ENCODE assay signal across 12 cellular contexts in the genomic region with DNA sequence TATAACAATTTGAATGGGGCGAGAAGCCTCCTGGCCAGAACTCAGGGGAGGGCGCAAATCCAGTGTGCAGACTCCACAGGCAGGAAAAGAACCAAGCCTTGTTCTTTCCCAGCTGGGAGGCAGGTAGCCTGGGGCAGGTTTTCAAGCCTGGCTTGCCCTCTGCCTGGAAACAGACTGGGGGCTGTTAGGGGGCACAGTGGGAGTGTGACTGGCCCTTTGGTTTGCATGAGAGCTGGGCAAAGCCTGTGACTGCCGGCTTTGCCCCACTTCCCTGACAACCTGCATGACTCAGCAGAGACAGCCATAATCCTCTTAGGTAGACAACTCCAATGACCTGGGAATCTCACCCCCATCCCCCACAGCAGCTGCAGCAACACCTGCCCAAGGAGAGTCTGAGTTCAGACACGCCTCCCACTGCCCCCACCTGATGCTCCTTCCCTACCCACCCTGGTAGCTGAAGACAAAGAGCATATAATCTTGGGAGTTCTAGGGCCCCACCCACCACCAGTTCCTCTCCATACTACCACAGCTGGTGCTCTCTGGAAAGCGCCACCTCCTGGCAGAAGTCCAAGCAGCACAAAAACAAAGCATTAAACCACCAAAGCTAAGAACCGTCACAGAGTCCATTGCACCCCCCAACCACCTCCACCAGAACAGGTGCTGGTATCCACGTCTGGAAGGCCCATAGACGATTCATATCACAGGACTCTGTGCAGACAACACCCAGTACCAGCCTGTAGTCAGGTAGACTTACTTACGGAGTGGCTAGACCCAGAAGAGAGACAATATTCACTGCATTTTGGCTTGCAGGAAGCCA.
DNase-seq lines count a peak whose midpoint lies in the region; ATAC-seq and TF ChIP-seq lines count a peak whose summit lies in the region.
"Had no signal": no experiment of that assay in that cellular context is flagged by ENCODE, and none has a peak within 500 bp of the region (broad histone marks: within the 10 kb centered on the region; RNA-seq: fewer than 3 reads in every experiment).

No MANE protein-coding gene starts in this region.

- TF ChIP-seq CTCF in GM12873 (IDR thresholded peaks at IDR 0.05; ENCODE audit: insufficient read depth, low read depth, low read length, missing control alignments) (peak; percentile 46), chondrocyte (IDR thresholded peaks at IDR 0.05) (peak; percentile 16), stomach (IDR thresholded peaks at IDR 0.05) (no peak)

- intact Hi-C loops in stomach (cut with DNase I; ENCODE audit: low total_unique reads), result no loop called here

- 69 to 80% (median 73%) methylated on average over 8 to 9 of the region's 9 CpGs for WGBS in stomach, 5 donors

- DNase-seq in ACHN (peak; percentile 29), NCI-H2171 (lab: John Stamatoyannopoulos, UW) (peak; percentile 77), chondrocyte (ENCODE audit: low spot score) (no peak), GM19240 (ENCODE audit: insufficient read length, low spot score) (no peak), stomach (no peak)
- no peak for DNase-seq in stimulated activated naive CD4-positive, alpha-beta T cell (lab: John Stamatoyannopoulos, UW)
- DNase-seq: activated naive CD4-positive, alpha-beta T cell treated with anti-CD3 and anti-CD28 coated beads, Interleukin-2, amount 10 ng/mL, durations not matched to agents 7 days and 5 days; NCI-H1694 treated with DMSO at 0.1 percent for 48 hours; posterior cingulate gyrus had no signal

- H3K36me3 Mint-ChIP-seq in chondrocyte (ENCODE audit: low read depth), result peaks cover 2% of the 10 kb centered on the region
- H3K36me3 Mint-ChIP-seq: activated naive CD4-positive, alpha-beta T cell treated with anti-CD3 and anti-CD28 coated beads, Interleukin-2, amount 10 ng/mL, durations not matched to agents 7 days and 5 days; CD14-positive monocyte had no signal

- no peak overlapping the region for H3K27ac Mint-ChIP-seq in chondrocyte (ENCODE audit: unreplicated experiment)
- H3K27ac Mint-ChIP-seq: activated naive CD4-positive, alpha-beta T cell treated with anti-CD3 and anti-CD28 coated beads, Interleukin-2, amount 10 ng/mL, durations not matched to agents 7 days and 5 days had no signal

- H3K4me1 Mint-ChIP-seq in chondrocyte (ENCODE audit: low read depth), result no peaks in the 10 kb centered on the region
- H3K4me1 Mint-ChIP-seq: CD14-positive monocyte had no signal

- peaks cover 25% of the 10 kb centered on the region for H3K9me3 Mint-ChIP-seq in chondrocyte (ENCODE audit: low read depth)
- H3K9me3 Mint-ChIP-seq: activated naive CD4-positive, alpha-beta T cell treated with anti-CD3 and anti-CD28 coated beads, Interleukin-2, amount 10 ng/mL, durations not matched to agents 7 days and 5 days had no signal

- H3K27me3 ChIP-seq in stomach, result no peaks in the 10 kb centered on the region

- ATAC-seq in GM18498 (IDR thresholded peaks at IDR 0.05; ENCODE audit: unreplicated experiment), result no peak

- no peak overlapping the region for H3K4me3 ChIP-seq in stomach

- H3K27ac ChIP-seq in stomach, result no peak overlapping the region

- no peaks in the 10 kb centered on the region for H3K27me3 Mint-ChIP-seq in chondrocyte (ENCODE audit: low read depth)
- H3K27me3 Mint-ChIP-seq: activated naive CD4-positive, alpha-beta T cell treated with anti-CD3 and anti-CD28 coated beads, Interleukin-2, amount 10 ng/mL, durations not matched to agents 7 days and 5 days had no signal

- no peak for TF ChIP-seq EP300 in stomach (IDR thresholded peaks at IDR 0.05)

- H3K4me3 Mint-ChIP-seq in chondrocyte (ENCODE audit: unreplicated experiment), result no peak overlapping the region
- H3K4me3 Mint-ChIP-seq: activated naive CD4-positive, alpha-beta T cell treated with anti-CD3 and anti-CD28 coated beads, Interleukin-2, amount 10 ng/mL, durations not matched to agents 7 days and 5 days; CD14-positive monocyte had no signal

- TF ChIP-seq POLR2A in stomach (IDR thresholded peaks at IDR 0.05), result no peak

- H3K4me1 ChIP-seq in stomach, result no peaks in the 10 kb centered on the region

- no peaks in the 10 kb centered on the region for H3K36me3 ChIP-seq in stomach

- in situ Hi-C loops in ACHN (cut with HindIII; ENCODE audit: low pct_ligation_motif_present, low pct_unique_long_range_greater_than_20kb, low sequenced_read_pairs), result no loop called here

- no peaks in the 10 kb centered on the region for H3K9me3 ChIP-seq in stomach

Comparison
In these comparisons a context has a peak if more than half of its experiments do, and no peak if none do; other contexts are left out.
1. DNase-seq: peak in ACHN (single experiment) and NCI-H2171 (single experiment); none in chondrocyte (single experiment), GM19240 (single experiment), stomach (single experiment) and stimulated activated naive CD4-positive, alpha-beta T cell (0 of 6).
2. CTCF ChIP-seq: peak in GM12873 (single experiment) and chondrocyte (single experiment); none in stomach (0 of 7).